In genomic region chr4:142331646-142332045, GRCh38 we compare ENCODE assay signal across 1 cellular context.
TF ChIP-seq lines count a peak whose summit lies in the region.

No MANE protein-coding gene starts in this region.

TF ChIP-seq in GM12878, 131 proteins besides CTCF, POLR2A, EP300 and RAD21 (continued from another document):
- TF ChIP-seq NFYA (IDR thresholded peaks at IDR 0.05; ENCODE audit: borderline replicate concordance, low read depth, low read length) (no peak), NR2C2 (IDR thresholded peaks at IDR 0.05; ENCODE audit: borderline replicate concordance, control insufficient read depth, insufficient read length, low read depth) (no peak), NFXL1 (IDR thresholded peaks at IDR 0.05; ENCODE audit: borderline replicate concordance) (no peak)
